ENCODE assay signal across 8 cellular contexts in genomic region chr13:93511011-93511410, GRCh38.
"Had no signal": no experiment of that assay in that cellular context is flagged by ENCODE, and none has a peak within 500 bp of the region (broad histone marks: within the 10 kb centered on the region; RNA-seq: fewer than 3 reads in every experiment).

No MANE protein-coding gene starts in this region.

- DNase-seq: IMR-90, KG1 had no signal

- H3K4me3 ChIP-seq: K562 had no signal

- H3K27ac Mint-ChIP-seq: IgD-negative memory B cell had no signal

- ATAC-seq: HepG2, K562 had no signal

- FAIRE-seq: HepG2, HTR-8/SVneo, K562 had no signal

- H3K36me3 Mint-ChIP-seq: IgD-negative memory B cell had no signal

- H3K4me3 Mint-ChIP-seq: IgD-negative memory B cell had no signal

- H3K27ac ChIP-seq: HL-60, KMS-11 had no signal

- H3K4me1 Mint-ChIP-seq: IgD-negative memory B cell had no signal

- H3K27me3 Mint-ChIP-seq: IgD-negative memory B cell had no signal
